In the genomic region with DNA sequence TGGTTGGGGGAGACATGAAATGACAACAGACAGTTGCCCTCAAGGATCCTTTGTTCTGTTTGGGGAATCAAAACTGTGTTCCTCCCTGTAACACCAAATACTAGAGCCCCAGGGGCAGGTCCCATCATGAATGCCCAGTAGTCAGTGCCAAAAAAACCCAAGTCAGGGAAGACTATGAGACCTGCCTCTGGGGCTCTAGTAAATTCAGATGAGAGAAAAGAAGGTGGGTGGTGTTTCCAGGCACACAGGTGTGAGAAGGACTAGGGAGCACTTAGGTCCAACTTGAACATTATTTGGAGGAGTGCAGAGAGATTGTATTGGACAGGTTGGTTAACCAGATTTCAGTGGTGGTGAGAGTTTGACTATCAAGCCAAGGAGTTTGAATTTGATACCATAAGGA, we compare ENCODE assay signal across 2 cellular contexts.
TF ChIP-seq lines count a peak whose summit lies in the region.

No MANE protein-coding gene starts in this region.

TF ChIP-seq in liver, 16 proteins besides CTCF, POLR2A, EP300 and RAD21:
- TF ChIP-seq FOXA2 (IDR thresholded peaks at IDR 0.05) (no peak), RXRA (IDR thresholded peaks at IDR 0.05) (no peak), SP1 (IDR thresholded peaks at IDR 0.05) (no peak), HNF4G (IDR thresholded peaks at IDR 0.05) (no peak), TAF1 (conservative IDR thresholded peaks at IDR 0.05) (no peak), NR2F2 (IDR thresholded peaks at IDR 0.05) (no peak), HNF4A (conservative IDR thresholded peaks at IDR 0.05) (no peak), FOXA1 (IDR thresholded peaks at IDR 0.05) (no peak)
- TF ChIP-seq, protein P1, sequence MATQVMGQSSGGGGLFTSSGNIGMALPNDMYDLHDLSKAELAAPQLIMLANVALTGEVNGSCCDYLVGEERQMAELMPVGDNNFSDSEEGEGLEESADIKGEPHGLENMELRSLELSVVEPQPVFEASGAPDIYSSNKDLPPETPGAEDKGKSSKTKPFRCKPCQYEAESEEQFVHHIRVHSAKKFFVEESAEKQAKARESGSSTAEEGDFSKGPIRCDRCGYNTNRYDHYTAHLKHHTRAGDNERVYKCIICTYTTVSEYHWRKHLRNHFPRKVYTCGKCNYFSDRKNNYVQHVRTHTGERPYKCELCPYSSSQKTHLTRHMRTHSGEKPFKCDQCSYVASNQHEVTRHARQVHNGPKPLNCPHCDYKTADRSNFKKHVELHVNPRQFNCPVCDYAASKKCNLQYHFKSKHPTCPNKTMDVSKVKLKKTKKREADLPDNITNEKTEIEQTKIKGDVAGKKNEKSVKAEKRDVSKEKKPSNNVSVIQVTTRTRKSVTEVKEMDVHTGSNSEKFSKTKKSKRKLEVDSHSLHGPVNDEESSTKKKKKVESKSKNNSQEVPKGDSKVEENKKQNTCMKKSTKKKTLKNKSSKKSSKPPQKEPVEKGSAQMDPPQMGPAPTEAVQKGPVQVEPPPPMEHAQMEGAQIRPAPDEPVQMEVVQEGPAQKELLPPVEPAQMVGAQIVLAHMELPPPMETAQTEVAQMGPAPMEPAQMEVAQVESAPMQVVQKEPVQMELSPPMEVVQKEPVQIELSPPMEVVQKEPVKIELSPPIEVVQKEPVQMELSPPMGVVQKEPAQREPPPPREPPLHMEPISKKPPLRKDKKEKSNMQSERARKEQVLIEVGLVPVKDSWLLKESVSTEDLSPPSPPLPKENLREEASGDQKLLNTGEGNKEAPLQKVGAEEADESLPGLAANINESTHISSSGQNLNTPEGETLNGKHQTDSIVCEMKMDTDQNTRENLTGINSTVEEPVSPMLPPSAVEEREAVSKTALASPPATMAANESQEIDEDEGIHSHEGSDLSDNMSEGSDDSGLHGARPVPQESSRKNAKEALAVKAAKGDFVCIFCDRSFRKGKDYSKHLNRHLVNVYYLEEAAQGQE (IDR thresholded peaks at IDR 0.05) = no peak
- TF ChIP-seq, protein P2, sequence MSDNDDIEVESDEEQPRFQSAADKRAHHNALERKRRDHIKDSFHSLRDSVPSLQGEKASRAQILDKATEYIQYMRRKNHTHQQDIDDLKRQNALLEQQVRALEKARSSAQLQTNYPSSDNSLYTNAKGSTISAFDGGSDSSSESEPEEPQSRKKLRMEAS (IDR thresholded peaks at IDR 0.05) = no peak
- TF ChIP-seq, protein P3, sequence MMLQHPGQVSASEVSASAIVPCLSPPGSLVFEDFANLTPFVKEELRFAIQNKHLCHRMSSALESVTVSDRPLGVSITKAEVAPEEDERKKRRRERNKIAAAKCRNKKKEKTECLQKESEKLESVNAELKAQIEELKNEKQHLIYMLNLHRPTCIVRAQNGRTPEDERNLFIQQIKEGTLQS (IDR thresholded peaks at IDR 0.05) = no peak

TF ChIP-seq in HepG2, 621 proteins besides CTCF, POLR2A, EP300 and RAD21:
- TF ChIP-seq, protein P4, sequence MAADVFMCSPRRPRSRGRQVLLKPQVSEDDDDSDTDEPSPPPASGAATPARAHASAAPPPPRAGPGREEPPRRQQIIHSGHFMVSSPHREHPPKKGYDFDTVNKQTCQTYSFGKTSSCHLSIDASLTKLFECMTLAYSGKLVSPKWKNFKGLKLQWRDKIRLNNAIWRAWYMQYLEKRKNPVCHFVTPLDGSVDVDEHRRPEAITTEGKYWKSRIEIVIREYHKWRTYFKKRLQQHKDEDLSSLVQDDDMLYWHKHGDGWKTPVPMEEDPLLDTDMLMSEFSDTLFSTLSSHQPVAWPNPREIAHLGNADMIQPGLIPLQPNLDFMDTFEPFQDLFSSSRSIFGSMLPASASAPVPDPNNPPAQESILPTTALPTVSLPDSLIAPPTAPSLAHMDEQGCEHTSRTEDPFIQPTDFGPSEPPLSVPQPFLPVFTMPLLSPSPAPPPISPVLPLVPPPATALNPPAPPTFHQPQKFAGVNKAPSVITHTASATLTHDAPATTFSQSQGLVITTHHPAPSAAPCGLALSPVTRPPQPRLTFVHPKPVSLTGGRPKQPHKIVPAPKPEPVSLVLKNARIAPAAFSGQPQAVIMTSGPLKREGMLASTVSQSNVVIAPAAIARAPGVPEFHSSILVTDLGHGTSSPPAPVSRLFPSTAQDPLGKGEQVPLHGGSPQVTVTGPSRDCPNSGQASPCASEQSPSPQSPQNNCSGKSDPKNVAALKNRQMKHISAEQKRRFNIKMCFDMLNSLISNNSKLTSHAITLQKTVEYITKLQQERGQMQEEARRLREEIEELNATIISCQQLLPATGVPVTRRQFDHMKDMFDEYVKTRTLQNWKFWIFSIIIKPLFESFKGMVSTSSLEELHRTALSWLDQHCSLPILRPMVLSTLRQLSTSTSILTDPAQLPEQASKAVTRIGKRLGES (CRISPR knock-in tag; IDR thresholded peaks at IDR 0.05; ENCODE audit: borderline replicate concordance) = no peak
- TF ChIP-seq POLR2AphosphoS5 (IDR thresholded peaks at IDR 0.05; ENCODE audit: low read depth, low read length) = no peak
